In genomic region chr10:12041766-12042408, GRCh38 we compare ENCODE assay signal across 1 cellular context.
TF ChIP-seq lines count a peak whose summit lies in the region.

No MANE protein-coding gene starts in this region.

TF ChIP-seq in H1, 55 proteins besides CTCF, POLR2A, EP300 and RAD21:
- TF ChIP-seq KDM4A (IDR thresholded peaks at IDR 0.05; ENCODE audit: low read depth, low read length, severe bottlenecking) (peak; percentile 36), GTF2F1 (IDR thresholded peaks at IDR 0.05; ENCODE audit: borderline replicate concordance, low read depth, low read length) (no peak)
